ENCODE assay signal across 8 cellular contexts in the genomic region with DNA sequence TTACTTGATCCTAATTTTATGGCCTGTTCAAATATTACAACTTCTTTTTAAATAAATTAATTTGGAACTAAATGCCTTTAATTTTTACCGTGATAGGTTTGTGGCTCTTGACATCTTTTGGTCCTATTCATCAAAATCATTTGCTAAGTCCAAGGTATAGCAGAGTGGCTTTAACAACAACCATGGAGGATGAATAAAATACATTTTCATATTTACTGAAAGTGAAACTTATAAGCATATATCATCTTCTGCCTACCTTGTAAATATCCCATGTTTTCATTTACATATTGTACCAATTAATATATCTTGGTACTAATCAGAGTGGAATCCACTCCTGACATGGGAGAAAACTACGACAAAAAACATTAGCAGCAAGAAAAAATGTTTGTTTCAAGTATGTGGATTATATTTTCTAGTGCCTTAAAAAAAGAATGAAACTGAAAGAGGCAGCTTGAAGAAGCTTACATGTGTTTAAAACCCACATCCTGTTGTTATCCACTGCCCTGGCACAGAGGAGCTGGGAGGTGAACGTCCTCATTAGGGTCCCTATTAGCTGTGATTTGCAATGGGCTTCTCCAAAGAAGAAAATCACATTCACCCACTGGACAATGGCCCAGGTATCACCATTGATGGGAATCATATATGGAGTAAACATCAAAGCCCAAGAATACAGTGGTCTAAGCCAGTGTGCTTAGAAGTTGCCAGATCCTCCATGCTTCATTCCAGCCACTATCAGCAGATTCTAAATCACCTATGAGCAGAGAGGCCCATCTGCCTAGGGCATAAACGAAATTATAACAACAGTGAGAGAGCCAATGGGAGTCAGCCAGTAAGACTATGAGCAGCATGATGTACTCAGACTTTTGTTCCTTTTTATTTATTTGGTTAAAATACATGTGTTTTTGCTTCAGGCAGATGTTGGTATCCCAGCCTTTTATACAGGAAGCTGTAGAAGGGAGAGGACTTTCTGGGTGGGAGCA.
A peak's percentile ranks its signal among the peaks of the same experiment; 100 is the strongest.
DNase-seq lines count a peak whose midpoint lies in the region; ATAC-seq, FAIRE-seq and TF ChIP-seq lines count a peak whose summit lies in the region.

No MANE protein-coding gene starts in this region.

- ATAC-seq in Right ventricle myocardium inferior (peak; percentile 30), HG03060 (IDR thresholded peaks at IDR 0.05; ENCODE audit: low read depth, unreplicated experiment) (peak; percentile 52)

- H3K79me2 ChIP-seq in fibroblast of lung (ENCODE audit: control insufficient read depth, insufficient read depth, low read length): peaks cover 26% of the 10 kb centered on the region

- no peaks in the 10 kb centered on the region for H3K27me3 ChIP-seq in fibroblast of lung (ENCODE audit: control insufficient read depth, insufficient read depth, low read length)

- H3K4me1 ChIP-seq in fibroblast of lung (ENCODE audit: control insufficient read depth, extremely low read depth, insufficient read depth, low read length): peaks cover 25% of the 10 kb centered on the region

- H4K20me1 ChIP-seq in fibroblast of lung (ENCODE audit: control insufficient read depth, extremely low read depth, insufficient read depth, low read length): no peaks in the 10 kb centered on the region

- peaks cover 17% of the 10 kb centered on the region for H3K36me3 Mint-ChIP-seq in T-helper 1 cell treated with Interleukin-12 subunit alpha and Interleukin-12 subunit beta and Interleukin-4 antibody, amounts not matched to agents 30 μg/mL and 1 μg/mL, for 36 hours (ENCODE audit: low read depth)

- TF ChIP-seq CTCF in fibroblast of lung (conservative IDR thresholded peaks at IDR 0.05 in 1 of 2, IDR thresholded peaks at IDR 0.05 in 1 of 2; ENCODE audit: low read depth in 1 of 2, low read length in 2 of 2) (no peak), D721Med (IDR thresholded peaks at IDR 0.05; ENCODE audit: insufficient read depth, missing control alignments) (no peak)

- no peak for DNase-seq in Right ventricle myocardium inferior (ENCODE audit: missing footprints)
- DNase-seq in cardiac septum (ENCODE audit: low spot score): no peak
- DNase-seq in fibroblast of lung (ENCODE audit: low read depth in 2 of 2): peak; percentile 58 to 62
- peak in 5 of 6 experiments; percentile 29 to 77 (median 71) for DNase-seq in stimulated activated naive CD4-positive, alpha-beta T cell (lab: John Stamatoyannopoulos, UW)
- no peak for DNase-seq in SKM-1 (lab: John Stamatoyannopoulos, UW; ENCODE audit: unreplicated experiment)
- DNase-seq in D721Med (ENCODE audit: insufficient read length, low spot score): no peak

- H3K27me3 Mint-ChIP-seq in T-helper 1 cell treated with Interleukin-12 subunit alpha and Interleukin-12 subunit beta and Interleukin-4 antibody, amounts not matched to agents 30 μg/mL and 1 μg/mL, for 36 hours (ENCODE audit: low read depth): no peaks in the 10 kb centered on the region

- H3K9ac ChIP-seq in fibroblast of lung (ENCODE audit: insufficient read depth, low read length): no peak overlapping the region

- H3K4me1 Mint-ChIP-seq in T-helper 1 cell treated with Interleukin-12 subunit alpha and Interleukin-12 subunit beta and Interleukin-4 antibody, amounts not matched to agents 30 μg/mL and 1 μg/mL, for 36 hours (ENCODE audit: low read depth): peaks cover 70% of the 10 kb centered on the region

- H3K9me3 ChIP-seq in fibroblast of lung (ENCODE audit: control insufficient read depth, insufficient read depth, low read depth, low read length): no peaks in the 10 kb centered on the region

- H3K4me3 ChIP-seq in fibroblast of lung (replicated peaks in 1 of 4; ENCODE audit: control extremely low read depth in 1 of 4, insufficient read depth in 1 of 4, low read depth in 3 of 4, low read length in 4 of 4): peak overlapping the region in 2 of 4 experiments; percentile 5 to 17

- intact Hi-C loops in Right ventricle myocardium inferior (cut with DNase I): no loop called here
- intact Hi-C loops in cardiac septum (cut with DNase I): loop anchor here (5.0 kb wide), 1 partner anchor 49 kb away; no protein-coding TSS in a partner anchor

- peak overlapping the region; percentile 70 for H3K27ac ChIP-seq in fibroblast of lung (ENCODE audit: insufficient read depth, low read length)

- peak overlapping the region; percentile 71 for H3K4me2 ChIP-seq in fibroblast of lung (ENCODE audit: extremely low read depth, insufficient read depth, low read length)

- no peaks in the 10 kb centered on the region for H3K36me3 ChIP-seq in fibroblast of lung (ENCODE audit: control insufficient read depth, insufficient read depth, low read length)

- FAIRE-seq in D721Med (lab: Jason Lieb, UNC): no peak

- H3K4me3 Mint-ChIP-seq in T-helper 1 cell treated with Interleukin-12 subunit alpha and Interleukin-12 subunit beta and Interleukin-4 antibody, amounts not matched to agents 30 μg/mL and 1 μg/mL, for 36 hours: peak overlapping the region; percentile 70

- peak overlapping the region; percentile 97 for H3K27ac Mint-ChIP-seq in T-helper 1 cell treated with Interleukin-12 subunit alpha and Interleukin-12 subunit beta and Interleukin-4 antibody, amounts not matched to agents 30 μg/mL and 1 μg/mL, for 36 hours

- H3K9me3 Mint-ChIP-seq in T-helper 1 cell treated with Interleukin-12 subunit alpha and Interleukin-12 subunit beta and Interleukin-4 antibody, amounts not matched to agents 30 μg/mL and 1 μg/mL, for 36 hours: no peaks in the 10 kb centered on the region

- no peak overlapping the region for H2AFZ ChIP-seq in fibroblast of lung (ENCODE audit: low read length)

Comparison
In these comparisons a context has a peak if more than half of its experiments do, and no peak if none do; other contexts are left out.
1. DNase-seq: peak in fibroblast of lung (2 of 2) and stimulated activated naive CD4-positive, alpha-beta T cell (5 of 6); none in Right ventricle myocardium inferior (single experiment), cardiac septum (single experiment), SKM-1 (single experiment) and D721Med (single experiment).